In the genomic region with DNA sequence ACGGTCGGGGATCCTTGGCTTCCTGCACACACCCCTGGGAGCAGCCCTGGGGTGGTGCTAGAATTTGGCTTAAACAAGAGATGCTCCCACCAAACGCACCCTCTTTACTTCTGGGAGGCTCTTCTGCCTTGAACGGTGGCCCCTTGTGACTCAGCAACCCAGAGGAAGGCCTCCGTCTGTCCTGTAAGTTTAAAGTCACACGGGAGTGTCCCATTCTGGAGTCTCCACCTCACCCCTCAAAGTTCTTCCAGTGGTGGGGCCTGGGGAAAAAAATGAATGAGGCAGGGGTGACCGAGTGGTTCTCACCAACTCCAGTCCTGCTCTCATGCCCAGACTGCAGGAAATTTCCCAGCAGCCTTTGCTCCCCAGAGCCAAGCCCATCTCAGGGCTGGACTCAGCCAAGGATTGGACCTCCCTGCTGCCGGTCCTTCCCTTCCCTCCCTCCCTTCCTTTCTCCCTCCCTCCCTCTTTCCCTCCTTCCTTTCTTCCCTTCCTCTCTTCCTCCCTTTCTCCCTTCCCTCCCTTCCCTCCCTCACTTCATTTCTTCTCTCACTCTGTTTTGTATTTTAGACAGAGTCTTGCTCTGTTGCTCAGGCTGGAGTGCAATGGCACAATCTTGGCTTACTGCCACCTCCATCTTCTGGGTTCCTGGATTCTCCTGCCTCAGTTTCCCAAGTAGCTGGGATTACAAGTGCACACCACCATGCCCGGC, we compare ENCODE assay signal across 13 cellular contexts. TPM values are rescaled to one million over a fixed set of nuclear protein-coding genes. Genes with fewer than 3 reads are reported as not detected.
DNase-seq lines count a peak whose midpoint lies in the region; ATAC-seq and FAIRE-seq lines count a peak whose summit lies in the region.
"Had no signal": no experiment of that assay in that cellular context is flagged by ENCODE, and none has a peak within 500 bp of the region (broad histone marks: within the 10 kb centered on the region; RNA-seq: fewer than 3 reads in every experiment).

No MANE protein-coding gene starts in this region.

- H3K27ac Mint-ChIP-seq in activated naive CD4-positive, alpha-beta T cell treated with anti-CD3 and anti-CD28 coated beads for 36 hours: no peak overlapping the region

- CTCF ChIA-PET in activated naive CD4-positive, alpha-beta T cell treated with anti-CD3 and anti-CD28 coated beads for 36 hours (lab: Charles Lee): no interaction called here

- H3K9me3 Mint-ChIP-seq in activated naive CD4-positive, alpha-beta T cell treated with anti-CD3 and anti-CD28 coated beads for 36 hours: peaks cover 5% of the 10 kb centered on the region

- H3K4me1 Mint-ChIP-seq in activated naive CD4-positive, alpha-beta T cell treated with anti-CD3 and anti-CD28 coated beads for 36 hours (ENCODE audit: low read depth): no peaks in the 10 kb centered on the region

- no peaks in the 10 kb centered on the region for H3K36me3 Mint-ChIP-seq in activated naive CD4-positive, alpha-beta T cell treated with anti-CD3 and anti-CD28 coated beads for 36 hours (ENCODE audit: low read depth)

- H3K4me3 Mint-ChIP-seq in activated naive CD4-positive, alpha-beta T cell treated with anti-CD3 and anti-CD28 coated beads for 36 hours: no peak overlapping the region
- H3K4me3 Mint-ChIP-seq: stimulated activated naive CD8-positive, alpha-beta T cell treated with anti-CD3 and anti-CD28 coated beads, Interleukin-15, amount 100 ng/mL, for 72 hours had no signal

- no peak for FAIRE-seq in GM19239 (lab: Jason Lieb, UNC)
- FAIRE-seq: GM18507, kidney had no signal

- intact Hi-C loops in activated naive CD4-positive, alpha-beta T cell treated with anti-CD3 and anti-CD28 coated beads for 36 hours (cut with micrococcal nuclease): no loop called here

- DNase-seq in ELR (ENCODE audit: low read depth) (peak; percentile 23), NCI-H460 (ENCODE audit: extremely low read depth, low read depth) (peak; percentile 78), hepatic stellate cell (ENCODE audit: low spot score) (peak; percentile 55), GM19239 (ENCODE audit: insufficient read length, low spot score) (no peak)
- DNase-seq in activated naive CD4-positive, alpha-beta T cell treated with anti-CD3 and anti-CD28 coated beads for 36 hours: no peak
- DNase-seq: activated T-cell treated with anti-CD3 and anti-CD28 coated beads, Interleukin-2, amount 50 U/mL, for 1 hour; dorsolateral prefrontal cortex; kidney; NCI-H1105; stimulated activated naive CD8-positive, alpha-beta T cell treated with anti-CD3 and anti-CD28 coated beads, Interleukin-15, amount 100 ng/mL, for 72 hours had no signal

- no peak for ATAC-seq in HG02840 (IDR thresholded peaks at IDR 0.05; ENCODE audit: low FRiP score, unreplicated experiment)
- ATAC-seq: stimulated activated naive CD8-positive, alpha-beta T cell treated with anti-CD3 and anti-CD28 coated beads, Interleukin-15, amount 100 ng/mL, for 72 hours had no signal

- no peaks in the 10 kb centered on the region for H3K27me3 Mint-ChIP-seq in activated naive CD4-positive, alpha-beta T cell treated with anti-CD3 and anti-CD28 coated beads for 36 hours (ENCODE audit: low read depth)

RNA-seq across cellular contexts. Expression of a gene that starts 11.4 kb away (rescaled TPM):
- not detected in 2 replicates for total RNA-seq in NCI-H460 (2014; rRNA removed; shearing (Covaris generic))
- polyA plus RNA-seq in NCI-H460 (2014; cell fraction: nucleus; rRNA removed): not detected in 2 replicates
- not detected for total RNA-seq in activated naive CD4-positive, alpha-beta T cell treated with anti-CD3 and anti-CD28 coated beads for 36 hours
- total RNA-seq: renal cortical epithelial cell had no signal

RNA-seq across cellular contexts. Expression of a gene that starts 23.7 kb away (rescaled TPM):
- total RNA-seq in NCI-H460 (2014; rRNA removed; shearing (Covaris generic)): not detected in 2 replicates
- polyA plus RNA-seq in NCI-H460 (2014; cell fraction: nucleus; rRNA removed): not detected in 2 replicates
- not detected for total RNA-seq in activated naive CD4-positive, alpha-beta T cell treated with anti-CD3 and anti-CD28 coated beads for 36 hours
- total RNA-seq: kidney, renal cortical epithelial cell had no signal

RNA-seq across cellular contexts. Expression of a gene that starts 38.1 kb away (rescaled TPM):
- 0.05 and 0.14 TPM in 2 replicates for total RNA-seq in NCI-H460 (2014; rRNA removed; shearing (Covaris generic))
- polyA plus RNA-seq in NCI-H460 (2014; cell fraction: nucleus; rRNA removed): not detected in 2 replicates
- total RNA-seq in activated naive CD4-positive, alpha-beta T cell treated with anti-CD3 and anti-CD28 coated beads for 36 hours: under 1 TPM; 0.12 to 0.14 TPM

RNA-seq across cellular contexts. Expression of a gene that starts 49.5 kb away (rescaled TPM):
- not detected in 2 replicates for total RNA-seq in NCI-H460 (2014; rRNA removed; shearing (Covaris generic))
- 0.31 TPM in 1 of 2 replicates, not detected in the other for polyA plus RNA-seq in NCI-H460 (2014; cell fraction: nucleus; rRNA removed)
- 1 to 10 TPM; 2.4 to 2.9 TPM for total RNA-seq in activated naive CD4-positive, alpha-beta T cell treated with anti-CD3 and anti-CD28 coated beads for 36 hours

RNA-seq across cellular contexts. Expression of a gene that starts 54.8 kb away (rescaled TPM):
- 8.2 and 12.2 TPM in 2 replicates for total RNA-seq in NCI-H460 (2014; rRNA removed; shearing (Covaris generic))
- 24.1 and 43.6 TPM in 2 replicates for polyA plus RNA-seq in NCI-H460 (2014; cell fraction: nucleus; rRNA removed)
- total RNA-seq in activated naive CD4-positive, alpha-beta T cell treated with anti-CD3 and anti-CD28 coated beads for 36 hours: 1 to 10 TPM; 6.3 to 6.7 TPM

Comparison
In these comparisons a context has a peak if more than half of its experiments do, and no peak if none do; other contexts are left out.
1. DNase-seq: peak in ELR (single experiment), NCI-H460 (single experiment) and hepatic stellate cell (single experiment); none in GM19239 (single experiment) and activated naive CD4-positive, alpha-beta T cell treated with anti-CD3 and anti-CD28 coated beads for 36 hours (single experiment).